ENCODE assay signal across 20 cellular contexts in genomic region chr22:38327396-38327795, GRCh38. TPM values are rescaled to one million over a fixed set of nuclear protein-coding genes. Genes with fewer than 3 reads are reported as not detected.
A peak's percentile ranks its signal among the peaks of the same experiment; 100 is the strongest.
DNase-seq lines count a peak whose midpoint lies in the region; ATAC-seq and TF ChIP-seq lines count a peak whose summit lies in the region.
"Had no signal": no experiment of that assay in that cellular context is flagged by ENCODE, and none has a peak within 500 bp of the region (broad histone marks: within the 10 kb centered on the region; RNA-seq: fewer than 3 reads in every experiment).

No MANE protein-coding gene starts in this region.

- H3K4me1 Mint-ChIP-seq in CD8-positive, alpha-beta T cell (ENCODE audit: low read depth): peaks cover 4% of the 10 kb centered on the region
- H3K4me1 Mint-ChIP-seq in effector memory CD8-positive, alpha-beta T cell (ENCODE audit: low read depth in 2 of 2): peaks cover 9 to 10% of the 10 kb centered on the region in 2 donors
- H3K4me1 Mint-ChIP-seq in neural progenitor cell: peaks cover 7% of the 10 kb centered on the region
- H3K4me1 Mint-ChIP-seq: nephron progenitor cell had no signal

- H3K36me3 ChIP-seq in CD8-positive, alpha-beta T cell (ENCODE audit: insufficient read depth, low read length): no peaks in the 10 kb centered on the region
- H3K36me3 ChIP-seq in PC-9 (ENCODE audit: low read depth): no peaks in the 10 kb centered on the region
- no peaks in the 10 kb centered on the region for H3K36me3 ChIP-seq in neural progenitor cell
- H3K36me3 ChIP-seq in heart right ventricle: no peaks in the 10 kb centered on the region
- H3K36me3 ChIP-seq in transverse colon: no peaks in the 10 kb centered on the region
- H3K36me3 ChIP-seq: BE2C, lower lobe of right lung, thyroid gland had no signal

- POLR2A ChIA-PET in CD8-positive, alpha-beta T cell (lab: Charles Lee): no interaction called here
- POLR2A ChIA-PET in PC-9 (lab: Charles Lee; ENCODE audit: unreplicated experiment): no interaction called here

- H3K4me2 ChIP-seq in PC-9 (peak overlapping the region; percentile 43), neural progenitor cell (no peak overlapping the region)

- H3K27ac Mint-ChIP-seq in CD8-positive, alpha-beta T cell: no peak overlapping the region
- peak overlapping the region; percentile 86 to 88 for H3K27ac Mint-ChIP-seq in effector memory CD8-positive, alpha-beta T cell
- peak overlapping the region; percentile 57 for H3K27ac Mint-ChIP-seq in neural progenitor cell
- H3K27ac Mint-ChIP-seq: nephron progenitor cell had no signal

- H3K27me3 ChIP-seq in CD8-positive, alpha-beta T cell (ENCODE audit: insufficient read depth, low read length): no peaks in the 10 kb centered on the region
- H3K27me3 ChIP-seq in PC-9 (ENCODE audit: insufficient read depth, low read depth) (no peaks in the 10 kb centered on the region), neural progenitor cell (no peaks in the 10 kb centered on the region), heart right ventricle (peaks cover 0 to 7% (median 0%) of the 10 kb centered on the region in 7 donors), transverse colon (no peaks in the 10 kb centered on the region)
- H3K27me3 ChIP-seq: BE2C, thyroid gland had no signal

- H3K4me1 ChIP-seq in CD8-positive, alpha-beta T cell (ENCODE audit: insufficient read depth, low read length): no peaks in the 10 kb centered on the region
- H3K4me1 ChIP-seq in PC-9 (replicated peaks; ENCODE audit: insufficient read depth): peaks cover 13% of the 10 kb centered on the region
- H3K4me1 ChIP-seq in neural progenitor cell: no peaks in the 10 kb centered on the region
- H3K4me1 ChIP-seq in heart right ventricle: no peaks in the 10 kb centered on the region
- no peaks in the 10 kb centered on the region for H3K4me1 ChIP-seq in transverse colon
- H3K4me1 ChIP-seq: BE2C, lower lobe of right lung, thyroid gland had no signal

- peak overlapping the region; percentile 55 for H3K4me3 Mint-ChIP-seq in CD8-positive, alpha-beta T cell
- peak overlapping the region; percentile 73 to 81 for H3K4me3 Mint-ChIP-seq in effector memory CD8-positive, alpha-beta T cell
- H3K4me3 Mint-ChIP-seq in neural progenitor cell: peak overlapping the region; percentile 21
- H3K4me3 Mint-ChIP-seq: nephron progenitor cell had no signal

- no TSS peak for BruUV-seq in PC-9 (replicated peaks; lab: Mats Ljungman, UMichigan)

- H3K9me3 ChIP-seq in CD8-positive, alpha-beta T cell (ENCODE audit: low read length): no peaks in the 10 kb centered on the region
- H3K9me3 ChIP-seq in PC-9 (ENCODE audit: insufficient read depth, low read depth) (no peaks in the 10 kb centered on the region), neural progenitor cell (ENCODE audit: low read depth) (no peaks in the 10 kb centered on the region), heart right ventricle (no peaks in the 10 kb centered on the region), transverse colon (no peaks in the 10 kb centered on the region)
- H3K9me3 ChIP-seq: BE2C, lower lobe of right lung, thyroid gland had no signal

- no peak overlapping the region for H3K4me3 ChIP-seq in CD8-positive, alpha-beta T cell (ENCODE audit: low read depth, low read length)
- H3K4me3 ChIP-seq in PC-9 (no peak overlapping the region), neural progenitor cell (no peak overlapping the region), heart right ventricle (no peak overlapping the region), transverse colon (no peak overlapping the region)
- H3K4me3 ChIP-seq: lower lobe of right lung, thyroid gland had no signal

- 89 to 93% methylated on average over 7 of the region's 7 CpGs for WGBS in heart right ventricle, 2 donors
- 88% methylated on average over 7 of the region's 7 CpGs; no CpG with 5 or more reads in 1 of the 2 donors for WGBS in transverse colon (ENCODE audit: low coverage in 1 of 2), 2 donors

- H3K9me2 ChIP-seq in PC-9 (ENCODE audit: insufficient read depth): no peaks in the 10 kb centered on the region

- H3K79me2 ChIP-seq in PC-9 (ENCODE audit: low read depth) (no peaks in the 10 kb centered on the region), neural progenitor cell (ENCODE audit: low read depth) (no peaks in the 10 kb centered on the region)

- no peaks in the 10 kb centered on the region for H3K9me3 Mint-ChIP-seq in CD8-positive, alpha-beta T cell
- no peaks in the 10 kb centered on the region for H3K9me3 Mint-ChIP-seq in effector memory CD8-positive, alpha-beta T cell
- H3K9me3 Mint-ChIP-seq in neural progenitor cell: no peaks in the 10 kb centered on the region
- H3K9me3 Mint-ChIP-seq: nephron progenitor cell had no signal

- H3F3A ChIP-seq in PC-9 (ENCODE audit: insufficient read depth, low read depth): peaks cover 15% of the 10 kb centered on the region; the same call in 1 of the 2 replicates
- H3F3A ChIP-seq in neural progenitor cell (ENCODE audit: low read depth): peaks cover 7% of the 10 kb centered on the region

- intact Hi-C loops in CD8-positive, alpha-beta T cell (cut with DNase I, micrococcal nuclease): no loop called here
- intact Hi-C loops in PC-9 (cut with micrococcal nuclease; ENCODE audit: unreplicated experiment) (no loop called here), heart right ventricle (cut with DNase I) (no loop called here), transverse colon (cut with DNase I; ENCODE audit: low total_unique reads) (no loop called here)

- H3K9ac ChIP-seq in neural progenitor cell: no peak overlapping the region

- H2AFZ ChIP-seq in PC-9: 0 out of 2 replicates have a peak overlapping the region, but pooled peaks have one; percentile 34
- no peak overlapping the region for H2AFZ ChIP-seq in neural progenitor cell (replicated peaks)

- CTCF ChIA-PET in CD8-positive, alpha-beta T cell (lab: Charles Lee): no interaction called here
- CTCF ChIA-PET in PC-9 (lab: Charles Lee): no interaction called here

- H4K20me1 ChIP-seq in PC-9 (ENCODE audit: insufficient read depth) (no peaks in the 10 kb centered on the region), neural progenitor cell (ENCODE audit: low read depth) (no peaks in the 10 kb centered on the region)

- H3K27me3 Mint-ChIP-seq in CD8-positive, alpha-beta T cell (ENCODE audit: low read depth): no peaks in the 10 kb centered on the region
- peaks cover 0 to 10% of the 10 kb centered on the region in 2 donors for H3K27me3 Mint-ChIP-seq in effector memory CD8-positive, alpha-beta T cell
- H3K27me3 Mint-ChIP-seq in neural progenitor cell (ENCODE audit: insufficient read depth, low read depth): peaks cover 8% of the 10 kb centered on the region

- DNase-seq in CD8-positive, alpha-beta T cell: no peak
- DNase-seq in PC-9: no peak
- DNase-seq in effector memory CD8-positive, alpha-beta T cell: no peak
- no peak for DNase-seq in neural progenitor cell (ENCODE audit: low spot score)
- DNase-seq in cerebellum (ENCODE audit: low spot score): no peak
- DNase-seq in putamen (ENCODE audit: low spot score): no peak
- DNase-seq in heart right ventricle: no peak
- no peak for DNase-seq in transverse colon
- DNase-seq: activated CD4-positive, alpha-beta T cell treated with anti-CD3 and anti-CD28 coated beads, Interleukin-2, amount 50 U/mL, for 48 hours; activated effector memory CD4-positive, alpha-beta T cell treated with anti-CD3 and anti-CD28 coated beads, Interleukin-2, amount 50 U/mL, for 16 hours; BE2C; DMS79; lower lobe of right lung; NCI-H82; nephron progenitor cell; right cardiac atrium; SHP77 treated with DMSO at 0.1 percent for 48 hours; stimulated activated CD4-positive, alpha-beta T cell treated with anti-CD3 and anti-CD28 coated beads, Interleukin-2, amount 100 ng/mL, for 48 hours; stimulated activated CD8-positive, alpha-beta memory T cell treated with anti-CD3 and anti-CD28 coated beads, Interleukin-4, amount 100 ng/mL, for 48 hours; thyroid gland had no signal

- H3K36me3 Mint-ChIP-seq in CD8-positive, alpha-beta T cell: no peaks in the 10 kb centered on the region
- peaks cover 3% of the 10 kb centered on the region for H3K36me3 Mint-ChIP-seq in effector memory CD8-positive, alpha-beta T cell (ENCODE audit: insufficient read depth)
- H3K36me3 Mint-ChIP-seq in neural progenitor cell: no peaks in the 10 kb centered on the region

- ATAC-seq in CD8-positive, alpha-beta T cell: no peak
- ATAC-seq in effector memory CD8-positive, alpha-beta T cell (replicated peaks): peak; percentile 14
- ATAC-seq in heart right ventricle: no peak
- ATAC-seq: lower lobe of right lung, right cardiac atrium had no signal

- TF ChIP-seq EP300 in transverse colon (IDR thresholded peaks at IDR 0.05; ENCODE audit: low read depth): no peak

- in situ Hi-C loops in transverse colon (cut with MboI; ENCODE audit: low pct_ligation_motif_present in 1 of 4, low pct_unique_long_range_greater_than_20kb in 1 of 4, low sequenced_read_pairs in 3 of 4): loop anchor here in 2 of 4 donors (25.0 kb wide), 1 partner anchor 215 kb away; the partner anchor contains the start of gene BAIAP2L2 (in 2 of the 2)

- no peak for TF ChIP-seq CTCF in CD8-positive, alpha-beta T cell (IDR thresholded peaks at IDR 0.05)
- no peak for TF ChIP-seq CTCF in PC-9 (conservative IDR thresholded peaks at IDR 0.05)
- TF ChIP-seq CTCF in neural progenitor cell (IDR thresholded peaks at IDR 0.05): no peak
- TF ChIP-seq CTCF in heart right ventricle (IDR thresholded peaks at IDR 0.05): no peak
- TF ChIP-seq CTCF in transverse colon (IDR thresholded peaks at IDR 0.05): no peak

- no peak for TF ChIP-seq POLR2A in transverse colon (IDR thresholded peaks at IDR 0.05)

- no peak overlapping the region for H3K27ac ChIP-seq in CD8-positive, alpha-beta T cell (ENCODE audit: low read depth, low read length)
- peak overlapping the region; percentile 38; the same call in 1 of the 2 replicates for H3K27ac ChIP-seq in PC-9
- H3K27ac ChIP-seq in neural progenitor cell: no peak overlapping the region
- no peak overlapping the region for H3K27ac ChIP-seq in heart right ventricle
- H3K27ac ChIP-seq in transverse colon: no peak overlapping the region
- H3K27ac ChIP-seq: lower lobe of right lung, thyroid gland had no signal

RNA-seq across cellular contexts. Expression of gene CSNK1E, which starts 10.2 kb away (rescaled TPM):
- 100 to 1,000 TPM; 172 to 178 TPM for total RNA-seq in CD8-positive, alpha-beta T cell
- total RNA-seq in PC-9 (2021) (331 and 348 TPM in 2 replicates), neural progenitor cell (ENCODE audit: low replicate concordance) (106 and 205 TPM in 2 replicates), cerebellum (157 TPM), heart right ventricle (10 to 100 TPM; 64.1 to 88.1 (median 78.6) TPM), transverse colon (100 to 1,000 TPM in 2 of 4 donors, 10 to 100 TPM in 2; 47.9 to 179 (median 106) TPM)
- polyA plus RNA-seq in heart right ventricle: 10 to 100 TPM; 81.6 to 83.4 TPM

RNA-seq across cellular contexts. Expression of gene TMEM184B, which starts 54.6 kb away (rescaled TPM):
- total RNA-seq in CD8-positive, alpha-beta T cell: 10 to 100 TPM; 53.0 TPM
- total RNA-seq in PC-9 (2021): 185 and 192 TPM in 2 replicates
- 26.5 and 43.3 TPM in 2 replicates for total RNA-seq in neural progenitor cell (ENCODE audit: low replicate concordance)
- 23.8 TPM for total RNA-seq in cerebellum
- total RNA-seq in heart right ventricle: 10 to 100 TPM; 36.2 to 51.6 (median 46.1) TPM
- 10 to 100 TPM; 20.8 to 29.7 TPM for polyA plus RNA-seq in heart right ventricle
- total RNA-seq in transverse colon: 10 to 100 TPM; 18.7 to 88.4 (median 41.1) TPM

Comparison
In these comparisons a context has a peak if more than half of its experiments do, and no peak if none do; other contexts are left out.
1. H3K4me3 Mint-ChIP-seq: peak in every context shown above with its lines; median percentile 77 in effector memory CD8-positive, alpha-beta T cell; 55 in CD8-positive, alpha-beta T cell; 21 in neural progenitor cell.